ENCODE assay signal across 8 cellular contexts in the genomic region with DNA sequence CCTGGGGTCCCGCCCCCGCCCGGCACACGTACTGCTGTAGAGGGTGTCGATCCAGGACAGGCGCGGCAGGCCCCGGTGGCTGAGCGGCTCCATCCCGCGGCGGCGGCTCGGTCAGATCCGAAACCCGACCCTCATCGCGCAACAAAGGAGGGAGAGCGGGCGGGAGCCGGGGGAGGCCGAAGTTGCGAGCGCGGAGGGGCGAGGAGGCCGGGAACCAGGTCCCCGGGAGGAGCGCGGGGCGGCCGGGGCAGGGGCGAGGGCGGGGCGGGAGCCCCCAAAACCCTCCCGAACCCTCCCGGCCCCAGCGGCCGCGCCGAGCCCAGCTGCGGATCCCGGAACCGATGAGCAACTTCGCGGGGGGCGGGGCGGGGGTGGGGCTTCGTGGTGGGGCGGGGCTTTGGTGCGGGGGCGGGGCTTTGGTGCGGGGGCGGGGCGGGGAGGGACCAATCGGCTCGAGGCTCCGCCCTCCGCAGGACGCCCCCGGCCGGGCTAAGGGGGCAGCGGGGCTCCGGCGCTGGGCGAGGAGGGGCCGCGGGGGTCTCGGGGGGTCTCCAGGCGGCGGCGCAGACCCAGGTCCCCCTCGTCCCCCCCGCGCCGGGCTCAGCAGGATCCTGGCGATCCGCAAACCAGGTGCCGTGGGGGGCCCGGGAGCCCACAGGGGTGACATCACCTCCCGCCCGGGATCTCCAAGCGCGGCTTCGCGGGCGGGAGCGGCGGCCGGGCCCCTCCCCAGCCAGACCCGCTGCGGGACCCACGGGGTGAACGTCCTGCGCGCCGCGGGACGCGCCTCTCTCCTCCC. TPM values are rescaled to one million over a fixed set of nuclear protein-coding genes. Genes with fewer than 3 reads are reported as not detected.
DNase-seq lines count a peak whose midpoint lies in the region; ATAC-seq, FAIRE-seq and TF ChIP-seq lines count a peak whose summit lies in the region.

TSS of gene ABR (minus strand) at position 347 of the 799 bp plus-strand sequence. CDS start at position 93, 254 bp downstream.

- TF ChIP-seq RAD21 in K562 (CRISPR knock-in tag; conservative IDR thresholded peaks at IDR 0.05 in 1 of 2, IDR thresholded peaks at IDR 0.05 in 1 of 2): no peak

- H3K9me3 ChIP-seq in GM23248 (ENCODE audit: low read depth) (no peaks in the 10 kb centered on the region), K562 (replicated peaks; ENCODE audit: control insufficient read depth, insufficient read depth, low read depth, low read length) (no peaks in the 10 kb centered on the region), iPS-18c (ENCODE audit: control insufficient read depth, insufficient read depth, low read length) (peaks cover 6% of the 10 kb centered on the region), small intestine (ENCODE audit: control insufficient read depth, low read depth) (no peaks in the 10 kb centered on the region)

- H4K20me1 ChIP-seq in GM23248 (ENCODE audit: insufficient read depth) (no peaks in the 10 kb centered on the region), K562 (replicated peaks; ENCODE audit: control insufficient read depth, insufficient read depth, low read length) (no peaks in the 10 kb centered on the region; the same call in none of the 2 replicates)

- no peak for TF ChIP-seq EP300 in K562 (IDR thresholded peaks at IDR 0.05; ENCODE audit: low read length)

- peak within 1 kb of the TSS; percentile 73 for H2AFZ ChIP-seq in GM23248
- no peak within 1 kb of the TSS for H2AFZ ChIP-seq in K562 (ENCODE audit: low read depth, low read length)

- WGBS in GM23248 (ENCODE audit: low coverage in 1 of 2, low lambda C conversion rate in 2 of 2, missing lambda C conversion rate in 2 of 2), 2 experiments: 1 to 9% methylated on average over 22 to 40 of the region's 100 CpGs
- WGBS in K562 (ENCODE audit: insufficient coverage, low coverage, missing lambda C conversion rate): 0% methylated on average over 1 of the region's 100 CpGs
- 1% methylated on average over 31 to 100 of the region's 100 CpGs for WGBS in small intestine, 3 donors

- H3F3A ChIP-seq in GM23248 (ENCODE audit: insufficient read depth): peaks cover 16% of the 10 kb centered on the region; the same call in 1 of the 2 replicates

- TF ChIP-seq POLR2A in K562 (conservative IDR thresholded peaks at IDR 0.05): no peak

- no TSS peak for BruUV-seq in K562 (replicated peaks; lab: Mats Ljungman, UMichigan)

- H3K27me3 ChIP-seq in GM23248 (replicated peaks; ENCODE audit: insufficient read depth): no peaks in the 10 kb centered on the region
- H3K27me3 ChIP-seq in K562 (ENCODE audit: control insufficient read depth in 2 of 2, insufficient read depth in 2 of 2, low read length in 2 of 2): peaks cover 7 to 49% of the 10 kb centered on the region in 2 experiments; a peak in 3 of 5 replicates
- no peaks in the 10 kb centered on the region for H3K27me3 ChIP-seq in small intestine (ENCODE audit: control insufficient read depth in 2 of 2, insufficient read depth in 2 of 2, low read length in 2 of 2)

- CTCF ChIA-PET in K562 (lab: Yijun Ruan, JAX; ENCODE audit: low intra/inter-chr PET ratio): no interaction called here

- POLR2A ChIA-PET in K562 (lab: Yijun Ruan, JAX): no interaction called here

- in situ Hi-C loops in GM23248 (cut with MboI): no loop called here
- in situ Hi-C loops in K562 (cut with MboI): no loop called here

- H3K27ac ChIP-seq in GM23248 (no peak within 1 kb of the TSS), K562 (ENCODE audit: extremely low read depth, low read depth, low read length) (no peak within 1 kb of the TSS), small intestine (ENCODE audit: low read depth in 1 of 2, low read length in 1 of 2) (no peak within 1 kb of the TSS)

- no peaks in the 10 kb centered on the region for H3K9me2 ChIP-seq in GM23248 (ENCODE audit: insufficient read depth)

- TF ChIP-seq CTCF in K562 (IDR thresholded peaks at IDR 0.05 in 2 of 3, conservative IDR thresholded peaks at IDR 0.05 in 1 of 3; ENCODE audit: insufficient read depth in 2 of 3, low read depth in 1 of 3, low read length in 3 of 3): no peak

- FAIRE-seq in K562 (lab: Jason Lieb, UNC): no peak
- no peak for FAIRE-seq in small intestine (lab: Jason Lieb, UNC)

- DNase-seq in GM23248: peak; percentile 68
- DNase-seq in T-helper 2 cell: peak; percentile 24 to 58 (median 45)
- peak; percentile 16 to 78 (median 76) for DNase-seq in K562 (ENCODE audit: extremely low read depth in 1 of 4, low spot score in 3 of 4)
- no peak for DNase-seq in small intestine
- no peak for DNase-seq in NCI-H128 (lab: John Stamatoyannopoulos, UW; ENCODE audit: unreplicated experiment)
- DNase-seq in globus pallidus (ENCODE audit: low spot score): no peak
- no peak for DNase-seq in pons (ENCODE audit: low spot score)

- ATAC-seq in K562: peak; percentile 77

- H3K36me3 ChIP-seq in GM23248 (ENCODE audit: low read depth) (no peaks in the 10 kb centered on the region), K562 (ENCODE audit: control insufficient read depth, insufficient read depth, low read length) (no peaks in the 10 kb centered on the region), small intestine (ENCODE audit: control insufficient read depth in 2 of 2, insufficient read depth in 2 of 2, low read length in 2 of 2) (no peaks in the 10 kb centered on the region)

- H3K4me2 ChIP-seq in GM23248 (ENCODE audit: unreplicated experiment) (peak within 1 kb of the TSS; percentile 83), K562 (ENCODE audit: insufficient read depth, low read length) (peak within 1 kb of the TSS; percentile 41; the same call in 1 of the 2 replicates)

- H3K4me1 ChIP-seq in GM23248 (ENCODE audit: insufficient read depth): peaks cover 16% of the 10 kb centered on the region
- peaks cover 0 to 18% of the 10 kb centered on the region in 2 experiments; a peak in 2 of 5 replicates for H3K4me1 ChIP-seq in K562 (replicated peaks in 1 of 2; ENCODE audit: control insufficient read depth in 2 of 2, insufficient read depth in 2 of 2, low read length in 2 of 2)
- peaks cover 0 to 3% of the 10 kb centered on the region in 2 donors for H3K4me1 ChIP-seq in small intestine (ENCODE audit: control insufficient read depth in 2 of 2, insufficient read depth in 1 of 2, low read depth in 1 of 2, low read length in 1 of 2)

- H3K79me2 ChIP-seq in GM23248 (ENCODE audit: insufficient read depth) (no peaks in the 10 kb centered on the region), K562 (ENCODE audit: control insufficient read depth, insufficient read depth, low read length) (no peaks in the 10 kb centered on the region)

- intact Hi-C loops in K562 (cut with micrococcal nuclease): no loop called here

- H3K9me1 ChIP-seq in K562 (ENCODE audit: control insufficient read depth, insufficient read depth, low read length): no peaks in the 10 kb centered on the region

- H3K9ac ChIP-seq in GM23248: peak within 1 kb of the TSS; percentile 86
- H3K9ac ChIP-seq in K562 (ENCODE audit: insufficient read depth in 1 of 2, low read depth in 2 of 2, low read length in 2 of 2): no peak within 1 kb of the TSS; a peak in 1 of 4 replicates

- H3K4me3 ChIP-seq in GM23248 (peak within 1 kb of the TSS; percentile 80), K562 (peak within 1 kb of the TSS; percentile 26), iPS-18c (ENCODE audit: insufficient read depth, low read depth, low read length) (peak within 1 kb of the TSS; percentile 76), small intestine (ENCODE audit: low read depth in 1 of 2, low read length in 2 of 2) (peak within 1 kb of the TSS; percentile 79 to 90)

TF ChIP-seq in K562, 482 proteins besides CTCF, POLR2A, EP300 and RAD21 (continues in another document):
- no peak for TF ChIP-seq BRF1 (IDR thresholded peaks at IDR 0.05; ENCODE audit: borderline replicate concordance, extremely low read depth, insufficient read length)
- TF ChIP-seq IRF9 (tag; IDR thresholded peaks at IDR 0.05): no peak
- TF ChIP-seq ATF4 (CRISPR knock-in tag; IDR thresholded peaks at IDR 0.05): no peak

RNA-seq across cellular contexts. Expression of gene ABR, which starts in this region (rescaled TPM):
- total RNA-seq in GM23248 (2014; rRNA removed; shearing (Covaris generic)): 31.0 and 38.2 TPM in 2 replicates
- polyA plus RNA-seq in GM23248 (2016; fragmentation: Nextera tagmentation; extraction: Ambion mirVana): 24.4 and 26.7 TPM in 2 replicates
- total RNA-seq in K562 (2011; cell fraction: chromatin; rRNA removed; ENCODE audit: low replicate concordance): 2.1 and 13.3 TPM in 2 replicates
- total RNA-seq in K562 (2011; cell fraction: nucleolus; rRNA removed): 1.7 and 2.3 TPM in 2 replicates
- 1.9 and 3.4 TPM in 2 replicates for total RNA-seq in K562 (2011; cell fraction: nucleoplasm; rRNA removed)
- 0.24 and 0.32 TPM in 2 replicates for total RNA-seq in K562 (2014; rRNA removed)
- 0.69 and 0.77 TPM in 2 replicates for total RNA-seq in K562 (2014; rRNA removed; fragmentation: Illumina TruSeq; extraction: Trizol)
- total RNA-seq in K562 (2015; rRNA removed; fragmentation: Illumina TruSeq; extraction: Trizol): 0.19 and 0.29 TPM in 2 replicates
- total RNA-seq in K562 (2021): 1.6 and 1.8 TPM in 2 replicates
- polyA plus RNA-seq in K562 (2011; rRNA removed): 0.68 and 0.69 TPM in 2 replicates
- 1.7 TPM in 2 replicates for polyA plus RNA-seq in K562 (2011; cell fraction: cytosol; rRNA removed)
- polyA plus RNA-seq in K562 (2011; cell fraction: nucleus; rRNA removed): 2.2 and 2.4 TPM in 2 replicates
- polyA plus RNA-seq in K562 (2012): 0.77 and 2.6 TPM in 2 replicates
- 0.43 and 0.71 TPM in 2 replicates for polyA plus RNA-seq in K562 (2014; fragmentation: Illumina TruSeq; extraction: Trizol)
- polyA plus RNA-seq in K562 (2014; fragmentation: Nextera tagmentation; extraction: Ambion mirVana): under 1 TPM in 1 of 2 experiments, not detected in 1; 0.11 TPM
- polyA plus RNA-seq in K562 (2014; rRNA removed): 0.07 and 0.74 TPM in 2 replicates
- 0.66 and 1.0 TPM in 2 replicates for polyA minus RNA-seq in K562 (2011; rRNA and poly(A)+ RNA removed)
- 1.5 and 5.5 TPM in 2 replicates for polyA minus RNA-seq in K562 (2011; cell fraction: cytosol; rRNA and poly(A)+ RNA removed)
- 1.2 and 3.4 TPM in 2 replicates for polyA minus RNA-seq in K562 (2011; cell fraction: nucleus; rRNA and poly(A)+ RNA removed)
- polyA plus RNA-seq in small intestine: 10 to 100 TPM; 69.8 to 89.2 (median 77.8) TPM

Comparison
In these comparisons a context has a peak if more than half of its experiments do, and no peak if none do; other contexts are left out.
1. DNase-seq: peak in GM23248 (single experiment), T-helper 2 cell (5 of 5) and K562 (4 of 4); none in small intestine (single experiment), NCI-H128 (single experiment), globus pallidus (single experiment) and pons (single experiment).
2. H3K4me3 ChIP-seq: peak in every context shown above with its lines; median percentile 84 in small intestine; 80 in GM23248; 76 in iPS-18c; 26 in K562.